2 cellular contexts compared by ENCODE assay signal in the genomic region with DNA sequence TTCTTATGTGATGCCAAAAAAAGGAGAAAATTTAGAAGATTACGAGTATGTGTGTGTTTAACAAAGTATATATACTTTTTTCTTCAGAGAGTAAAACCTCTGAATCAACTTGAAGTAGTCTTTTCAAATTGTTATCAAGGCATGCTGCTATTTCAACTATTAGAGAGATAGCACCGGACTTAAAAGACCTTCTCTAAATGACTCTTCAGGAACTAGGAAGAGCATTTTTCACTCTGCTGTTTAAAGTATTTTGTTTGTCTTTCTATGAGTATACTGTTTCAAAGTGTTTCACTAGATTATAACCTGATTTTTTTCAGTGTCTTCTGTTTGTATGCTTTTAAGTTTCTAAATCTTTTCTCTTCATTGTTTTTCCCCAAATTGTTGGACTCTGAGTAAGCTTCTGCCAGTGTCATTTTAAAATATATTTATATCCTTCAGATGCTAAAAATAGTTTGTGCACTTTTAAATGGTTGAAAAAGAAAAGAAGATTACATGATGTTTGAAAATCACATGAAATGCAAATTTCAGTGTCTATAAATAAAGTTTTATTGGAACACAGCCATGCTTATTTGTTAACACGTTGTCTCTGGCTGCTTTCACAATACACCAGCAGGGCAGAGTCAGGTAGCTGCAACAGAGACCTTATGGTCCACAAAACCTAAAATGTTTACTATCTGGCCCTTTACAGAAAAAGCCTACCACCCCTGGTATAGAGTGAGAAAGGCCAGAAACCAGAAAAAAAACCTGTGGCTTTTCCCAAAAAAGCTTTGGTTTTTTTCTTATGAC.
A peak's percentile ranks its signal among the peaks of the same experiment; 100 is the strongest.
TF ChIP-seq lines count a peak whose summit lies in the region.

No MANE protein-coding gene starts in this region.

TF ChIP-seq in K562, 482 proteins besides CTCF, POLR2A, EP300 and RAD21 (continued from another document and continues in another):
- TF ChIP-seq, protein P1, sequence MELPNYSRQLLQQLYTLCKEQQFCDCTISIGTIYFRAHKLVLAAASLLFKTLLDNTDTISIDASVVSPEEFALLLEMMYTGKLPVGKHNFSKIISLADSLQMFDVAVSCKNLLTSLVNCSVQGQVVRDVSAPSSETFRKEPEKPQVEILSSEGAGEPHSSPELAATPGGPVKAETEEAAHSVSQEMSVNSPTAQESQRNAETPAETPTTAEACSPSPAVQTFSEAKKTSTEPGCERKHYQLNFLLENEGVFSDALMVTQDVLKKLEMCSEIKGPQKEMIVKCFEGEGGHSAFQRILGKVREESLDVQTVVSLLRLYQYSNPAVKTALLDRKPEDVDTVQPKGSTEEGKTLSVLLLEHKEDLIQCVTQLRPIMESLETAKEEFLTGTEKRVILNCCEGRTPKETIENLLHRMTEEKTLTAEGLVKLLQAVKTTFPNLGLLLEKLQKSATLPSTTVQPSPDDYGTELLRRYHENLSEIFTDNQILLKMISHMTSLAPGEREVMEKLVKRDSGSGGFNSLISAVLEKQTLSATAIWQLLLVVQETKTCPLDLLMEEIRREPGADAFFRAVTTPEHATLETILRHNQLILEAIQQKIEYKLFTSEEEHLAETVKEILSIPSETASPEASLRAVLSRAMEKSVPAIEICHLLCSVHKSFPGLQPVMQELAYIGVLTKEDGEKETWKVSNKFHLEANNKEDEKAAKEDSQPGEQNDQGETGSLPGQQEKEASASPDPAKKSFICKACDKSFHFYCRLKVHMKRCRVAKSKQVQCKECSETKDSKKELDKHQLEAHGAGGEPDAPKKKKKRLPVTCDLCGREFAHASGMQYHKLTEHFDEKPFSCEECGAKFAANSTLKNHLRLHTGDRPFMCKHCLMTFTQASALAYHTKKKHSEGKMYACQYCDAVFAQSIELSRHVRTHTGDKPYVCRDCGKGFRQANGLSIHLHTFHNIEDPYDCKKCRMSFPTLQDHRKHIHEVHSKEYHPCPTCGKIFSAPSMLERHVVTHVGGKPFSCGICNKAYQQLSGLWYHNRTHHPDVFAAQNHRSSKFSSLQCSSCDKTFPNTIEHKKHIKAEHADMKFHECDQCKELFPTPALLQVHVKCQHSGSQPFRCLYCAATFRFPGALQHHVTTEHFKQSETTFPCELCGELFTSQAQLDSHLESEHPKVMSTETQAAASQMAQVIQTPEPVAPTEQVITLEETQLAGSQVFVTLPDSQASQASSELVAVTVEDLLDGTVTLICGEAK (IDR thresholded peaks at IDR 0.05), result peak; percentile 100
- TF ChIP-seq, protein P1 (CRISPR knock-in tag; IDR thresholded peaks at IDR 0.05), result peak; percentile 98
- TF ChIP-seq, protein P2, sequence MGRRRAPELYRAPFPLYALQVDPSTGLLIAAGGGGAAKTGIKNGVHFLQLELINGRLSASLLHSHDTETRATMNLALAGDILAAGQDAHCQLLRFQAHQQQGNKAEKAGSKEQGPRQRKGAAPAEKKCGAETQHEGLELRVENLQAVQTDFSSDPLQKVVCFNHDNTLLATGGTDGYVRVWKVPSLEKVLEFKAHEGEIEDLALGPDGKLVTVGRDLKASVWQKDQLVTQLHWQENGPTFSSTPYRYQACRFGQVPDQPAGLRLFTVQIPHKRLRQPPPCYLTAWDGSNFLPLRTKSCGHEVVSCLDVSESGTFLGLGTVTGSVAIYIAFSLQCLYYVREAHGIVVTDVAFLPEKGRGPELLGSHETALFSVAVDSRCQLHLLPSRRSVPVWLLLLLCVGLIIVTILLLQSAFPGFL (CRISPR knock-in tag; IDR thresholded peaks at IDR 0.05), result no peak
- TF ChIP-seq, protein P3, sequence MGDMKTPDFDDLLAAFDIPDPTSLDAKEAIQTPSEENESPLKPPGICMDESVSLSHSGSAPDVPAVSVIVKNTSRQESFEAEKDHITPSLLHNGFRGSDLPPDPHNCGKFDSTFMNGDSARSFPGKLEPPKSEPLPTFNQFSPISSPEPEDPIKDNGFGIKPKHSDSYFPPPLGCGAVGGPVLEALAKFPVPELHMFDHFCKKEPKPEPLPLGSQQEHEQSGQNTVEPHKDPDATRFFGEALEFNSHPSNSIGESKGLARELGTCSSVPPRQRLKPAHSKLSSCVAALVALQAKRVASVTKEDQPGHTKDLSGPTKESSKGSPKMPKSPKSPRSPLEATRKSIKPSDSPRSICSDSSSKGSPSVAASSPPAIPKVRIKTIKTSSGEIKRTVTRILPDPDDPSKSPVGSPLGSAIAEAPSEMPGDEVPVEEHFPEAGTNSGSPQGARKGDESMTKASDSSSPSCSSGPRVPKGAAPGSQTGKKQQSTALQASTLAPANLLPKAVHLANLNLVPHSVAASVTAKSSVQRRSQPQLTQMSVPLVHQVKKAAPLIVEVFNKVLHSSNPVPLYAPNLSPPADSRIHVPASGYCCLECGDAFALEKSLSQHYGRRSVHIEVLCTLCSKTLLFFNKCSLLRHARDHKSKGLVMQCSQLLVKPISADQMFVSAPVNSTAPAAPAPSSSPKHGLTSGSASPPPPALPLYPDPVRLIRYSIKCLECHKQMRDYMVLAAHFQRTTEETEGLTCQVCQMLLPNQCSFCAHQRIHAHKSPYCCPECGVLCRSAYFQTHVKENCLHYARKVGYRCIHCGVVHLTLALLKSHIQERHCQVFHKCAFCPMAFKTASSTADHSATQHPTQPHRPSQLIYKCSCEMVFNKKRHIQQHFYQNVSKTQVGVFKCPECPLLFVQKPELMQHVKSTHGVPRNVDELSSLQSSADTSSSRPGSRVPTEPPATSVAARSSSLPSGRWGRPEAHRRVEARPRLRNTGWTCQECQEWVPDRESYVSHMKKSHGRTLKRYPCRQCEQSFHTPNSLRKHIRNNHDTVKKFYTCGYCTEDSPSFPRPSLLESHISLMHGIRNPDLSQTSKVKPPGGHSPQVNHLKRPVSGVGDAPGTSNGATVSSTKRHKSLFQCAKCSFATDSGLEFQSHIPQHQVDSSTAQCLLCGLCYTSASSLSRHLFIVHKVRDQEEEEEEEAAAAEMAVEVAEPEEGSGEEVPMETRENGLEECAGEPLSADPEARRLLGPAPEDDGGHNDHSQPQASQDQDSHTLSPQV (IDR thresholded peaks at IDR 0.05), result 0 out of 2 replicates have a peak, but pooled peaks have one; percentile 35
- no peak for TF ChIP-seq SRSF7 (optimal IDR thresholded peaks at IDR 0.05; ENCODE audit: low read depth, low read length)

TF ChIP-seq in HepG2, 621 proteins besides CTCF, POLR2A, EP300 and RAD21 (continued from another document):
- TF ChIP-seq, protein P1 (IDR thresholded peaks at IDR 0.05), result peak; percentile 97
- TF ChIP-seq, protein P1 (CRISPR knock-in tag; IDR thresholded peaks at IDR 0.05), result peak; percentile 99
- TF ChIP-seq, protein P4, sequence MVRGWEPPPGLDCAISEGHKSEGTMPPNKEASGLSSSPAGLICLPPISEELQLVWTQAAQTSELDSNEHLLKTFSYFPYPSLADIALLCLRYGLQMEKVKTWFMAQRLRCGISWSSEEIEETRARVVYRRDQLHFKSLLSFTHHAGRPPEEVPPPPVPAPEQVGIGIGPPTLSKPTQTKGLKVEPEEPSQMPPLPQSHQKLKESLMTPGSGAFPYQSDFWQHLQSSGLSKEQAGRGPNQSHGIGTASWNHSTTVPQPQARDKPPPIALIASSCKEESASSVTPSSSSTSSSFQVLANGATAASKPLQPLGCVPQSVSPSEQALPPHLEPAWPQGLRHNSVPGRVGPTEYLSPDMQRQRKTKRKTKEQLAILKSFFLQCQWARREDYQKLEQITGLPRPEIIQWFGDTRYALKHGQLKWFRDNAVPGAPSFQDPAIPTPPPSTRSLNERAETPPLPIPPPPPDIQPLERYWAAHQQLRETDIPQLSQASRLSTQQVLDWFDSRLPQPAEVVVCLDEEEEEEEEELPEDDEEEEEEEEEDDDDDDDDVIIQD (CRISPR knock-in tag; IDR thresholded peaks at IDR 0.05; ENCODE audit: low read depth), result peak; percentile 24; the same call in 1 of the 2 replicates
- no peak for TF ChIP-seq GPN1 (CRISPR knock-in tag; IDR thresholded peaks at IDR 0.05; ENCODE audit: borderline replicate concordance)
- TF ChIP-seq ZNF674 (CRISPR knock-in tag; IDR thresholded peaks at IDR 0.05; ENCODE audit: low read depth), result no peak
- peak; percentile 54 for TF ChIP-seq TCF7 (IDR thresholded peaks at IDR 0.05; ENCODE audit: low read depth)
- peak; percentile 74 for TF ChIP-seq BCL6 (CRISPR knock-in tag; IDR thresholded peaks at IDR 0.05)
